ENCODE assay signal across 38 cellular contexts in the genomic region with DNA sequence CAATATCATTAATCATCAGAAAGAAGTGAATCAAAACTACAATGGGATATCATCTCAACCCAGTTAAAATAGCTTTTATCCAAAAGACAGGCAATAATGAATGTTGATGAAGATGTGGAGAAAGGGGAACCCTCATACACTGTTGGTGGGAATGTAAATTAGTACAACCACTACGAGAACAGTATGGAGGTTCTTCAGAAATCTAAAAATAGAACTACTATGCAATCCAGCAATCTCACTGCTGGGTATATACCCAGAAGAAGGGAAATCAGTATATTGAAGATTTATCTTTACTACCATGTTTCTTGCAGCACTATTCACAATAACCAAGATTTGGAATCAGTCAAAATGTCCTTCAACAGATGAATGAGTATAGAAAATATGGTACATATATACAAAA.
"Had no signal": no experiment of that assay in that cellular context is flagged by ENCODE, and none has a peak within 500 bp of the region (broad histone marks: within the 10 kb centered on the region; RNA-seq: fewer than 3 reads in every experiment).

No MANE protein-coding gene starts in this region.

- H3K9me3 ChIP-seq: adrenal gland, ascending aorta, body of pancreas had no signal

- H3K4me1 ChIP-seq: adrenal gland, ascending aorta, body of pancreas, breast epithelium had no signal

- H3K9me3 Mint-ChIP-seq: activated T-helper 17 cell treated with anti-CD3 and anti-CD28 coated beads, Interleukin-2, amount 50 U/mL, for 72 hours; central memory CD8-positive, alpha-beta T cell had no signal

- H3K27me3 ChIP-seq: adrenal gland, ascending aorta, body of pancreas, brain microvascular endothelial cell, breast epithelium, cardiac muscle cell had no signal

- H3K27ac ChIP-seq: adrenal gland, ascending aorta, body of pancreas, brain microvascular endothelial cell, breast epithelium, cardiac muscle cell had no signal

- H3K36me3 ChIP-seq: adrenal gland, ascending aorta, brain microvascular endothelial cell, breast epithelium, cardiac muscle cell had no signal

- H3K4me3 ChIP-seq: adrenal gland, ascending aorta, body of pancreas, breast epithelium, cardiac muscle cell had no signal

- H3K27me3 Mint-ChIP-seq: activated naive CD4-positive, alpha-beta T cell treated with anti-CD3 and anti-CD28 coated beads, Interleukin-2, amount 10 ng/mL, durations not matched to agents 7 days and 5 days; activated naive CD4-positive, alpha-beta T cell treated with anti-CD3 and anti-CD28 coated beads, Interleukin-2, amount 50 U/mL, for 24 hours; activated naive CD8-positive, alpha-beta T cell; activated naive CD8-positive, alpha-beta T cell treated with anti-CD3 and anti-CD28 coated beads for 36 hours; activated naive CD8-positive, alpha-beta T cell treated with anti-CD3 and anti-CD28 coated beads, Interleukin-2, amount 10 ng/mL, durations not matched to agents 7 days and 5 days; activated T-cell treated with anti-CD3 and anti-CD28 coated beads, Interleukin-2, amount 50 U/mL, for 24 hours; activated T-helper 17 cell treated with anti-CD3 and anti-CD28 coated beads, Interleukin-2, amount 50 U/mL, for 72 hours; brain had no signal

- H3K4me1 Mint-ChIP-seq: activated naive CD4-positive, alpha-beta T cell treated with anti-CD3 and anti-CD28 coated beads, Interleukin-2, amount 10 ng/mL, durations not matched to agents 7 days and 5 days; activated naive CD8-positive, alpha-beta T cell treated with anti-CD3 and anti-CD28 coated beads for 36 hours; activated naive CD8-positive, alpha-beta T cell treated with anti-CD3 and anti-CD28 coated beads, Interleukin-2, amount 10 ng/mL, durations not matched to agents 7 days and 5 days; activated naive CD8-positive, alpha-beta T cell treated with anti-CD3 and anti-CD28 coated beads, Interleukin-2, amount 50 U/mL, for 24 hours; activated T-helper 17 cell treated with anti-CD3 and anti-CD28 coated beads, Interleukin-2, amount 50 U/mL, for 72 hours; brain; central memory CD8-positive, alpha-beta T cell had no signal

- ATAC-seq: activated naive CD4-positive, alpha-beta T cell treated with anti-CD3 and anti-CD28 coated beads, Interleukin-2, amount 50 U/mL, for 72 hours; activated naive CD8-positive, alpha-beta T cell treated with anti-CD3 and anti-CD28 coated beads, Interleukin-2, amount 50 U/mL, for 24 hours; activated T-cell treated with anti-CD3 and anti-CD28 coated beads, Interleukin-2, amount 50 U/mL, for 4 hours; activated T-cell treated with anti-CD3 and anti-CD28 coated beads, Interleukin-2, amount 50 U/mL, for 72 hours; activated T-helper 17 cell treated with anti-CD3 and anti-CD28 coated beads, Interleukin-2, amount 50 U/mL, for 72 hours; body of pancreas had no signal

- H3K4me3 Mint-ChIP-seq: activated naive CD4-positive, alpha-beta T cell treated with anti-CD3 and anti-CD28 coated beads for 36 hours; activated naive CD4-positive, alpha-beta T cell treated with anti-CD3 and anti-CD28 coated beads, Interleukin-2, amount 10 ng/mL, durations not matched to agents 7 days and 5 days; activated naive CD4-positive, alpha-beta T cell treated with anti-CD3 and anti-CD28 coated beads, Interleukin-2, amount 50 U/mL, for 24 hours; activated naive CD8-positive, alpha-beta T cell; activated naive CD8-positive, alpha-beta T cell treated with anti-CD3 and anti-CD28 coated beads for 36 hours; activated naive CD8-positive, alpha-beta T cell treated with anti-CD3 and anti-CD28 coated beads, Interleukin-2, amount 10 ng/mL, durations not matched to agents 7 days and 5 days; activated naive CD8-positive, alpha-beta T cell treated with anti-CD3 and anti-CD28 coated beads, Interleukin-2, amount 50 U/mL, for 24 hours; activated T-cell treated with anti-CD3 and anti-CD28 coated beads, Interleukin-2, amount 50 U/mL, for 24 hours; activated T-cell treated with anti-CD3 and anti-CD28 coated beads, Interleukin-2, amount 50 U/mL, for 4 hours; activated T-cell treated with anti-CD3 and anti-CD28 coated beads, Interleukin-2, amount 50 U/mL, for 72 hours; activated T-helper 1 cell treated with anti-CD3 and anti-CD28 coated beads, Interleukin-12 subunit alpha, Interleukin-12 subunit beta, Interleukin-2, Interleukin-4 antibody, amounts not matched to agents 30 ng/mL and 10 ng/mL and 1 ng/mL, durations not matched to agents 14 hours and 24 hours and 36 hours; activated T-helper 17 cell treated with anti-CD3 and anti-CD28 coated beads, Interleukin-2, amount 50 U/mL, for 72 hours; brain; central memory CD8-positive, alpha-beta T cell had no signal

- H3K36me3 Mint-ChIP-seq: activated naive CD4-positive, alpha-beta T cell treated with anti-CD3 and anti-CD28 coated beads, Interleukin-2, amount 10 ng/mL, durations not matched to agents 7 days and 5 days; activated naive CD4-positive, alpha-beta T cell treated with anti-CD3 and anti-CD28 coated beads, Interleukin-2, amount 50 U/mL, for 24 hours; activated naive CD4-positive, alpha-beta T cell treated with anti-CD3 and anti-CD28 coated beads, Interleukin-2, amount 50 U/mL, for 72 hours; activated naive CD8-positive, alpha-beta T cell treated with anti-CD3 and anti-CD28 coated beads, Interleukin-2, amount 10 ng/mL, durations not matched to agents 7 days and 5 days; brain had no signal

- DNase-seq: activated effector memory CD4-positive, alpha-beta T cell treated with anti-CD3 and anti-CD28 coated beads, Interleukin-2, amount 50 U/mL, for 16 hours; activated effector memory CD4-positive, alpha-beta T cell treated with Interleukin-2 at 50 U/mL for 16 hours; activated gamma-delta T cell; activated gamma-delta T cell treated with Interleukin-2 at 50 U/mL for 16 hours; activated naive CD4-positive, alpha-beta T cell; activated naive CD4-positive, alpha-beta T cell treated with anti-CD3 and anti-CD28 coated beads for 36 hours; activated naive CD4-positive, alpha-beta T cell treated with anti-CD3 and anti-CD28 coated beads, Interleukin-2, amount 10 ng/mL, durations not matched to agents 7 days and 5 days; activated naive CD4-positive, alpha-beta T cell treated with anti-CD3 and anti-CD28 coated beads, Interleukin-2, amount 50 U/mL, for 16 hours; activated naive CD4-positive, alpha-beta T cell treated with Interleukin-2 at 50 U/mL for 16 hours; activated naive CD8-positive, alpha-beta T cell treated with anti-CD3 and anti-CD28 coated beads for 36 hours; activated naive CD8-positive, alpha-beta T cell treated with anti-CD3 and anti-CD28 coated beads, Interleukin-2, amount 10 ng/mL, durations not matched to agents 7 days and 5 days; activated naive CD8-positive, alpha-beta T cell treated with anti-CD3 and anti-CD28 coated beads, Interleukin-2, amount 50 U/mL, for 24 hours; activated T-cell treated with anti-CD3 and anti-CD28 coated beads, Interleukin-2, amount 50 U/mL, for 1 hour; activated T-cell treated with anti-CD3 and anti-CD28 coated beads, Interleukin-2, amount 50 U/mL, for 24 hours; activated T-cell treated with anti-CD3 and anti-CD28 coated beads, Interleukin-2, amount 50 U/mL, for 4 hours; activated T-cell treated with anti-CD3 and anti-CD28 coated beads, Interleukin-2, amount 50 U/mL, for 48 hours; activated T-cell treated with anti-CD3 and anti-CD28 coated beads, Interleukin-2, amount 50 U/mL, for 72 hours; adrenal gland; amniotic stem cell; amygdala; anterior cingulate cortex; aorta; body of pancreas; brain microvascular endothelial cell; caudate nucleus; central memory CD4-positive, alpha-beta T cell; cerebellar nuclear complex had no signal

- H3K27ac Mint-ChIP-seq: activated naive CD4-positive, alpha-beta T cell treated with anti-CD3 and anti-CD28 coated beads for 36 hours; activated naive CD4-positive, alpha-beta T cell treated with anti-CD3 and anti-CD28 coated beads, Interleukin-2, amount 10 ng/mL, durations not matched to agents 7 days and 5 days; activated naive CD4-positive, alpha-beta T cell treated with anti-CD3 and anti-CD28 coated beads, Interleukin-2, amount 50 U/mL, for 24 hours; activated naive CD4-positive, alpha-beta T cell treated with anti-CD3 and anti-CD28 coated beads, Interleukin-2, amount 50 U/mL, for 72 hours; activated naive CD8-positive, alpha-beta T cell; activated naive CD8-positive, alpha-beta T cell treated with anti-CD3 and anti-CD28 coated beads for 36 hours; activated naive CD8-positive, alpha-beta T cell treated with anti-CD3 and anti-CD28 coated beads, Interleukin-2, amount 10 ng/mL, durations not matched to agents 7 days and 5 days; activated naive CD8-positive, alpha-beta T cell treated with anti-CD3 and anti-CD28 coated beads, Interleukin-2, amount 50 U/mL, for 24 hours; activated T-cell treated with anti-CD3 and anti-CD28 coated beads, Interleukin-2, amount 50 U/mL, for 24 hours; activated T-cell treated with anti-CD3 and anti-CD28 coated beads, Interleukin-2, amount 50 U/mL, for 72 hours; activated T-helper 1 cell treated with anti-CD3 and anti-CD28 coated beads, Interleukin-12 subunit alpha, Interleukin-12 subunit beta, Interleukin-2, Interleukin-4 antibody, amounts not matched to agents 30 ng/mL and 10 ng/mL and 1 ng/mL, durations not matched to agents 14 hours and 24 hours and 36 hours; activated T-helper 17 cell treated with anti-CD3 and anti-CD28 coated beads, Interleukin-2, amount 50 U/mL, for 72 hours; activated T-helper 2 cell treated with anti-CD3 and anti-CD28 coated beads, Interferon-gamma antibody, Interleukin-2, Interleukin-4, amounts not matched to agents 10 μg/mL and 5 μg/mL and 100 μg/mL, durations not matched to agents 14 hours and 24 hours and 36 hours; brain had no signal
